1 cellular context compared by ENCODE assay signal in the genomic region with DNA sequence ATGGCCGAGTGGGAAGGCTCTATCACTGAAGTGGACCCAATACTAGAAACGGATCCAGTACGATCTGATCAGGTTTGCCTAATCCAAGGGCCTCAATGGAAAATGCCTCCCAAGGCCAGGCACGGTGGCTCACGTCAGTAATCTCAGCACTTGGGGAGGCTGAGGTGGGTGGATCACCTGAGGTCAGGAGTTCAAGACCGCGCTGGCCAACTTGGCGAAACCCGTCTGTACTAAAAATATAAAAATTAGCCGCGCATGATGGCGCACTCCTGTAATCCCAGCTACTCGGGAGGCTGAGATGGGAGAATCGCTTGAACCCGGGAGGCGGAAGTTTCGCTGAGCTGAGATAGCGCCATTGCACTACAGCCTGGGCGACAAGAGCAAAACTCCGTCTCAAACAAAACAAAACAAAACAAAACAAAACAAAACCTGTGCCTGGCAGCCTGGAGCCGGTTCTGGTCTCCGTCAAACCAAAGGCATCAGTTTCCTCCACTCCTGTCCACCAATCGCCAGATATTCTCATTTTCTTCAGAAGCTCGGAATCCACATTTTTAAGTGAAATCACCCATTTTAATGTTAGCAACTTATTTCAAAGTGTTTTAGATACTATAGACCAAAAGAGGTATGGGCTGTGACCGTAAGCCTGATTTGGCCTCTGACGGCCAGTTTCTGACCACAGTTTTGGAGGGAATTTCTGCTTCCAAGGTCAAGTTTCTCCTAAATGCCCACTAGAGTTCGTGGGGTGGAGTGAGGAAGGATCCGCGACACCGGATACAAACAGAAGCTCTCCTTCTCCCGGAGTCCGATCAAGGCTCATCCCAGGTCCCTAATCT.
TF ChIP-seq lines count a peak whose summit lies in the region.

No MANE protein-coding gene starts in this region.

TF ChIP-seq in GM12878, 131 proteins besides CTCF, POLR2A, EP300 and RAD21:
- TF ChIP-seq TCF12 (IDR thresholded peaks at IDR 0.05; ENCODE audit: low read depth, low read length) (no peak), BRCA1 (IDR thresholded peaks at IDR 0.05; ENCODE audit: low read depth, low read length) (no peak), NFYA (IDR thresholded peaks at IDR 0.05; ENCODE audit: borderline replicate concordance, low read depth, low read length) (no peak), ZNF384 (IDR thresholded peaks at IDR 0.05; ENCODE audit: borderline replicate concordance, low read depth, low read length) (no peak), STAT3 (IDR thresholded peaks at IDR 0.05; ENCODE audit: low read depth, low read length) (no peak), POU2F2 (IDR thresholded peaks at IDR 0.05; ENCODE audit: borderline replicate concordance, low read depth, low read length) (no peak), JUND (IDR thresholded peaks at IDR 0.05; ENCODE audit: low read depth, low read length) (no peak), TBL1XR1 (IDR thresholded peaks at IDR 0.05; ENCODE audit: low read depth, low read length) (no peak), MTA3 (IDR thresholded peaks at IDR 0.05; ENCODE audit: borderline replicate concordance, low read length) (no peak), SMAD1 (IDR thresholded peaks at IDR 0.05; ENCODE audit: low read depth, partially characterized antibody) (no peak)
- TF ChIP-seq, protein P1, sequence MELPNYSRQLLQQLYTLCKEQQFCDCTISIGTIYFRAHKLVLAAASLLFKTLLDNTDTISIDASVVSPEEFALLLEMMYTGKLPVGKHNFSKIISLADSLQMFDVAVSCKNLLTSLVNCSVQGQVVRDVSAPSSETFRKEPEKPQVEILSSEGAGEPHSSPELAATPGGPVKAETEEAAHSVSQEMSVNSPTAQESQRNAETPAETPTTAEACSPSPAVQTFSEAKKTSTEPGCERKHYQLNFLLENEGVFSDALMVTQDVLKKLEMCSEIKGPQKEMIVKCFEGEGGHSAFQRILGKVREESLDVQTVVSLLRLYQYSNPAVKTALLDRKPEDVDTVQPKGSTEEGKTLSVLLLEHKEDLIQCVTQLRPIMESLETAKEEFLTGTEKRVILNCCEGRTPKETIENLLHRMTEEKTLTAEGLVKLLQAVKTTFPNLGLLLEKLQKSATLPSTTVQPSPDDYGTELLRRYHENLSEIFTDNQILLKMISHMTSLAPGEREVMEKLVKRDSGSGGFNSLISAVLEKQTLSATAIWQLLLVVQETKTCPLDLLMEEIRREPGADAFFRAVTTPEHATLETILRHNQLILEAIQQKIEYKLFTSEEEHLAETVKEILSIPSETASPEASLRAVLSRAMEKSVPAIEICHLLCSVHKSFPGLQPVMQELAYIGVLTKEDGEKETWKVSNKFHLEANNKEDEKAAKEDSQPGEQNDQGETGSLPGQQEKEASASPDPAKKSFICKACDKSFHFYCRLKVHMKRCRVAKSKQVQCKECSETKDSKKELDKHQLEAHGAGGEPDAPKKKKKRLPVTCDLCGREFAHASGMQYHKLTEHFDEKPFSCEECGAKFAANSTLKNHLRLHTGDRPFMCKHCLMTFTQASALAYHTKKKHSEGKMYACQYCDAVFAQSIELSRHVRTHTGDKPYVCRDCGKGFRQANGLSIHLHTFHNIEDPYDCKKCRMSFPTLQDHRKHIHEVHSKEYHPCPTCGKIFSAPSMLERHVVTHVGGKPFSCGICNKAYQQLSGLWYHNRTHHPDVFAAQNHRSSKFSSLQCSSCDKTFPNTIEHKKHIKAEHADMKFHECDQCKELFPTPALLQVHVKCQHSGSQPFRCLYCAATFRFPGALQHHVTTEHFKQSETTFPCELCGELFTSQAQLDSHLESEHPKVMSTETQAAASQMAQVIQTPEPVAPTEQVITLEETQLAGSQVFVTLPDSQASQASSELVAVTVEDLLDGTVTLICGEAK (IDR thresholded peaks at IDR 0.05; ENCODE audit: borderline replicate concordance), result no peak
- TF ChIP-seq, protein P2, sequence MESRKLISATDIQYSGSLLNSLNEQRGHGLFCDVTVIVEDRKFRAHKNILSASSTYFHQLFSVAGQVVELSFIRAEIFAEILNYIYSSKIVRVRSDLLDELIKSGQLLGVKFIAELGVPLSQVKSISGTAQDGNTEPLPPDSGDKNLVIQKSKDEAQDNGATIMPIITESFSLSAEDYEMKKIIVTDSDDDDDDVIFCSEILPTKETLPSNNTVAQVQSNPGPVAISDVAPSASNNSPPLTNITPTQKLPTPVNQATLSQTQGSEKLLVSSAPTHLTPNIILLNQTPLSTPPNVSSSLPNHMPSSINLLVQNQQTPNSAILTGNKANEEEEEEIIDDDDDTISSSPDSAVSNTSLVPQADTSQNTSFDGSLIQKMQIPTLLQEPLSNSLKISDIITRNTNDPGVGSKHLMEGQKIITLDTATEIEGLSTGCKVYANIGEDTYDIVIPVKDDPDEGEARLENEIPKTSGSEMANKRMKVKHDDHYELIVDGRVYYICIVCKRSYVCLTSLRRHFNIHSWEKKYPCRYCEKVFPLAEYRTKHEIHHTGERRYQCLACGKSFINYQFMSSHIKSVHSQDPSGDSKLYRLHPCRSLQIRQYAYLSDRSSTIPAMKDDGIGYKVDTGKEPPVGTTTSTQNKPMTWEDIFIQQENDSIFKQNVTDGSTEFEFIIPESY (IDR thresholded peaks at IDR 0.05), result peak; percentile 63; the same call in 1 of the 2 replicates
- TF ChIP-seq, protein P3, sequence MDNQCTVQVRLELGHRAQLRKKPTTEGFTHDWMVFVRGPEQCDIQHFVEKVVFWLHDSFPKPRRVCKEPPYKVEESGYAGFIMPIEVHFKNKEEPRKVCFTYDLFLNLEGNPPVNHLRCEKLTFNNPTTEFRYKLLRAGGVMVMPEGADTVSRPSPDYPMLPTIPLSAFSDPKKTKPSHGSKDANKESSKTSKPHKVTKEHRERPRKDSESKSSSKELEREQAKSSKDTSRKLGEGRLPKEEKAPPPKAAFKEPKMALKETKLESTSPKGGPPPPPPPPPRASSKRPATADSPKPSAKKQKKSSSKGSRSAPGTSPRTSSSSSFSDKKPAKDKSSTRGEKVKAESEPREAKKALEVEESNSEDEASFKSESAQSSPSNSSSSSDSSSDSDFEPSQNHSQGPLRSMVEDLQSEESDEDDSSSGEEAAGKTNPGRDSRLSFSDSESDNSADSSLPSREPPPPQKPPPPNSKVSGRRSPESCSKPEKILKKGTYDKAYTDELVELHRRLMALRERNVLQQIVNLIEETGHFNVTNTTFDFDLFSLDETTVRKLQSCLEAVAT (IDR thresholded peaks at IDR 0.05), result peak; percentile 92
- TF ChIP-seq, protein P4, sequence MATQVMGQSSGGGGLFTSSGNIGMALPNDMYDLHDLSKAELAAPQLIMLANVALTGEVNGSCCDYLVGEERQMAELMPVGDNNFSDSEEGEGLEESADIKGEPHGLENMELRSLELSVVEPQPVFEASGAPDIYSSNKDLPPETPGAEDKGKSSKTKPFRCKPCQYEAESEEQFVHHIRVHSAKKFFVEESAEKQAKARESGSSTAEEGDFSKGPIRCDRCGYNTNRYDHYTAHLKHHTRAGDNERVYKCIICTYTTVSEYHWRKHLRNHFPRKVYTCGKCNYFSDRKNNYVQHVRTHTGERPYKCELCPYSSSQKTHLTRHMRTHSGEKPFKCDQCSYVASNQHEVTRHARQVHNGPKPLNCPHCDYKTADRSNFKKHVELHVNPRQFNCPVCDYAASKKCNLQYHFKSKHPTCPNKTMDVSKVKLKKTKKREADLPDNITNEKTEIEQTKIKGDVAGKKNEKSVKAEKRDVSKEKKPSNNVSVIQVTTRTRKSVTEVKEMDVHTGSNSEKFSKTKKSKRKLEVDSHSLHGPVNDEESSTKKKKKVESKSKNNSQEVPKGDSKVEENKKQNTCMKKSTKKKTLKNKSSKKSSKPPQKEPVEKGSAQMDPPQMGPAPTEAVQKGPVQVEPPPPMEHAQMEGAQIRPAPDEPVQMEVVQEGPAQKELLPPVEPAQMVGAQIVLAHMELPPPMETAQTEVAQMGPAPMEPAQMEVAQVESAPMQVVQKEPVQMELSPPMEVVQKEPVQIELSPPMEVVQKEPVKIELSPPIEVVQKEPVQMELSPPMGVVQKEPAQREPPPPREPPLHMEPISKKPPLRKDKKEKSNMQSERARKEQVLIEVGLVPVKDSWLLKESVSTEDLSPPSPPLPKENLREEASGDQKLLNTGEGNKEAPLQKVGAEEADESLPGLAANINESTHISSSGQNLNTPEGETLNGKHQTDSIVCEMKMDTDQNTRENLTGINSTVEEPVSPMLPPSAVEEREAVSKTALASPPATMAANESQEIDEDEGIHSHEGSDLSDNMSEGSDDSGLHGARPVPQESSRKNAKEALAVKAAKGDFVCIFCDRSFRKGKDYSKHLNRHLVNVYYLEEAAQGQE (IDR thresholded peaks at IDR 0.05; ENCODE audit: low read depth, low read length), result no peak
- TF ChIP-seq, protein P5, sequence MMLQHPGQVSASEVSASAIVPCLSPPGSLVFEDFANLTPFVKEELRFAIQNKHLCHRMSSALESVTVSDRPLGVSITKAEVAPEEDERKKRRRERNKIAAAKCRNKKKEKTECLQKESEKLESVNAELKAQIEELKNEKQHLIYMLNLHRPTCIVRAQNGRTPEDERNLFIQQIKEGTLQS (IDR thresholded peaks at IDR 0.05; ENCODE audit: borderline replicate concordance, extremely low read depth, low read depth, low read length), result no peak
- TF ChIP-seq, protein P6, sequence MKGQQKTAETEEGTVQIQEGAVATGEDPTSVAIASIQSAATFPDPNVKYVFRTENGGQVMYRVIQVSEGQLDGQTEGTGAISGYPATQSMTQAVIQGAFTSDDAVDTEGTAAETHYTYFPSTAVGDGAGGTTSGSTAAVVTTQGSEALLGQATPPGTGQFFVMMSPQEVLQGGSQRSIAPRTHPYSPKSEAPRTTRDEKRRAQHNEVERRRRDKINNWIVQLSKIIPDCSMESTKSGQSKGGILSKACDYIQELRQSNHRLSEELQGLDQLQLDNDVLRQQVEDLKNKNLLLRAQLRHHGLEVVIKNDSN (IDR thresholded peaks at IDR 0.05; ENCODE audit: borderline replicate concordance, extremely low read length, insufficient read depth, low read depth, low read length), result no peak
